14 cellular contexts compared by ENCODE assay signal in genomic region chr14:60658909-60659585, GRCh38. TPM values are rescaled to one million over a fixed set of nuclear protein-coding genes. Genes with fewer than 3 reads are reported as not detected.
DNase-seq lines count a peak whose midpoint lies in the region; TF ChIP-seq lines count a peak whose summit lies in the region.
"Had no signal": no experiment of that assay in that cellular context is flagged by ENCODE, and none has a peak within 500 bp of the region (broad histone marks: within the 10 kb centered on the region; RNA-seq: fewer than 3 reads in every experiment).

No MANE protein-coding gene starts in this region.

- no peaks in the 10 kb centered on the region for H3K79me2 ChIP-seq in hepatocyte

- peaks cover 7% of the 10 kb centered on the region for H3K36me3 Mint-ChIP-seq in T-helper 2 cell treated with Interferon-gamma antibody and Interleukin-4, amounts not matched to agents 5 μg/mL and 100 μg/mL, for 36 hours (ENCODE audit: low read depth)

- H3K27ac ChIP-seq in 22Rv1: peak overlapping the region; percentile 43
- H3K27ac ChIP-seq in hepatocyte: peak overlapping the region; percentile 87
- H3K27ac ChIP-seq: cardiac muscle cell, sigmoid colon had no signal

- no peak overlapping the region for H3K4me3 ChIP-seq in hepatocyte
- H3K4me3 ChIP-seq: cardiac muscle cell, sigmoid colon had no signal

- no peak overlapping the region for H3K27ac Mint-ChIP-seq in T-helper 2 cell treated with Interferon-gamma antibody and Interleukin-4, amounts not matched to agents 5 μg/mL and 100 μg/mL, for 36 hours

- no peaks in the 10 kb centered on the region for H3K9me3 Mint-ChIP-seq in T-helper 2 cell treated with Interferon-gamma antibody and Interleukin-4, amounts not matched to agents 5 μg/mL and 100 μg/mL, for 36 hours

- H3K36me3 ChIP-seq in hepatocyte (replicated peaks; ENCODE audit: insufficient read depth, low read depth): no peaks in the 10 kb centered on the region
- H3K36me3 ChIP-seq: cardiac muscle cell, sigmoid colon had no signal

- H3K27me3 Mint-ChIP-seq in T-helper 2 cell treated with Interferon-gamma antibody and Interleukin-4, amounts not matched to agents 5 μg/mL and 100 μg/mL, for 36 hours (ENCODE audit: low read depth): peaks cover 89% of the 10 kb centered on the region

- TF ChIP-seq CTCF in 22Rv1 (IDR thresholded peaks at IDR 0.05) (no peak), hepatocyte (IDR thresholded peaks at IDR 0.05; ENCODE audit: poor library complexity) (no peak)

- H3K27me3 ChIP-seq in hepatocyte: peaks cover 82% of the 10 kb centered on the region

- H3K4me1 ChIP-seq in hepatocyte (ENCODE audit: insufficient read depth): peaks cover 19% of the 10 kb centered on the region

- H3K4me3 Mint-ChIP-seq in T-helper 2 cell treated with Interferon-gamma antibody and Interleukin-4, amounts not matched to agents 5 μg/mL and 100 μg/mL, for 36 hours: no peak overlapping the region

- 29% methylated on average over 4 of the region's 4 CpGs for WGBS in hepatocyte (ENCODE audit: low lambda C conversion rate, missing lambda C conversion rate)

- H3K9me3 ChIP-seq in hepatocyte (ENCODE audit: low read depth): no peaks in the 10 kb centered on the region
- H3K9me3 ChIP-seq: sigmoid colon had no signal

- POLR2A ChIA-PET in HEK293T (lab: Yijun Ruan, JAX): interaction anchor here (0.6 to 2.3 kb wide), 13 partner anchors 8 to 323 kb away, joined by 3 to 28 read pairs (median 4); partner anchors contain the start of genes SIX1 and SIX4

- H2AFZ ChIP-seq in hepatocyte: no peak overlapping the region

- no peaks in the 10 kb centered on the region for H3K9me2 ChIP-seq in hepatocyte (replicated peaks; ENCODE audit: insufficient read depth)

- CTCF ChIA-PET in HEK293T (lab: Yijun Ruan, JAX): interaction anchor here (1.0 to 1.3 kb wide), 3 partner anchors 15 to 77 kb away, joined by 3 to 4 read pairs (median 3); no protein-coding TSS in a partner anchor

- H3K4me2 ChIP-seq in hepatocyte: peak overlapping the region; percentile 95

- no peaks in the 10 kb centered on the region for H4K20me1 ChIP-seq in hepatocyte (ENCODE audit: insufficient read depth, poor library complexity, severe bottlenecking)

- H3K4me1 Mint-ChIP-seq in T-helper 2 cell treated with Interferon-gamma antibody and Interleukin-4, amounts not matched to agents 5 μg/mL and 100 μg/mL, for 36 hours (ENCODE audit: low read depth): peaks cover 22% of the 10 kb centered on the region

- DNase-seq in HEK293T (ENCODE audit: extremely low spot score): peak; percentile 51
- peak; percentile 14 for DNase-seq in NCI-H748 treated with DMSO at 0.1 percent for 48 hours (lab: John Stamatoyannopoulos, UW)
- DNase-seq in hepatocyte (ENCODE audit: low spot score): no peak
- no peak for DNase-seq in activated CD4-positive, CD25-positive, alpha-beta regulatory T cell (lab: John Stamatoyannopoulos, UW)
- no peak for DNase-seq in NCI-H446 treated with DMSO at 0.1 percent for 48 hours (lab: John Stamatoyannopoulos, UW)
- no peak for DNase-seq in C1 segment of cervical spinal cord (lab: John Stamatoyannopoulos, UW)
- no peak for DNase-seq in T-helper 2 cell treated with Interferon-gamma antibody and Interleukin-4, amounts not matched to agents 5 μg/mL and 100 μg/mL, for 36 hours (ENCODE audit: low spot score)
- DNase-seq: activated CD4-positive, CD25-positive, alpha-beta regulatory T cell treated with anti-CD3 and anti-CD28 coated beads, Interleukin-2, amount 50 U/mL, for 72 hours; activated effector memory CD4-positive, alpha-beta T cell treated with Interleukin-2 at 50 U/mL for 16 hours; AML-193; NCI-H226; sigmoid colon had no signal

TF ChIP-seq in HEK293T, 16 proteins besides CTCF, POLR2A, EP300 and RAD21:
- TF ChIP-seq SUZ12 (IDR thresholded peaks at IDR 0.05) (no peak), BHLHE40 (IDR thresholded peaks at IDR 0.05; ENCODE audit: borderline replicate concordance) (no peak), CTBP1 (IDR thresholded peaks at IDR 0.05; ENCODE audit: borderline replicate concordance) (peak; percentile 95), LEF1 (IDR thresholded peaks at IDR 0.05; ENCODE audit: borderline replicate concordance) (peak; percentile 88; the same call in 1 of the 2 replicates), FOXK2 (IDR thresholded peaks at IDR 0.05) (no peak), PKNOX1 (IDR thresholded peaks at IDR 0.05) (peak; percentile 97), TARDBP (IDR thresholded peaks at IDR 0.05) (no peak), L3MBTL2 (conservative IDR thresholded peaks at IDR 0.05) (no peak), ZNF384 (IDR thresholded peaks at IDR 0.05) (no peak), HDGF (IDR thresholded peaks at IDR 0.05; ENCODE audit: borderline replicate concordance) (no peak)

RNA-seq across cellular contexts. Expression of gene SIX1, which starts 9.8 kb away (rescaled TPM):
- 6.3 and 6.5 TPM in 2 replicates for total RNA-seq in hepatocyte
- polyA plus RNA-seq in hepatocyte: 5.2 and 5.9 TPM in 2 replicates

Comparison
In these comparisons a context has a peak if more than half of its experiments do, and no peak if none do; other contexts are left out.
1. DNase-seq: peak in HEK293T (single experiment) and NCI-H748 treated with DMSO at 0.1 percent for 48 hours (single experiment); none in hepatocyte (single experiment), activated CD4-positive, CD25-positive, alpha-beta regulatory T cell (0 of 4), NCI-H446 treated with DMSO at 0.1 percent for 48 hours (single experiment), C1 segment of cervical spinal cord (0 of 14) and T-helper 2 cell treated with Interferon-gamma antibody and Interleukin-4, amounts not matched to agents 5 μg/mL and 100 μg/mL, for 36 hours (single experiment).